Comparison of ENCODE assay signal across 19 cellular contexts in genomic region chr21:40160911-40161310, GRCh38.
A peak's percentile ranks its signal among the peaks of the same experiment; 100 is the strongest.
DNase-seq lines count a peak whose midpoint lies in the region; TF ChIP-seq lines count a peak whose summit lies in the region.
"Had no signal": no experiment of that assay in that cellular context is flagged by ENCODE, and none has a peak within 500 bp of the region (broad histone marks: within the 10 kb centered on the region; RNA-seq: fewer than 3 reads in every experiment).

No MANE protein-coding gene starts in this region.

- no peak overlapping the region for H2AK5ac ChIP-seq in neuronal stem cell (ENCODE audit: low read depth, low read length)

- in situ Hi-C loops in G401 (cut with HindIII; ENCODE audit: low sequenced_read_pairs): no loop called here

- no peak overlapping the region for H4K8ac ChIP-seq in neuronal stem cell (ENCODE audit: low read depth, low read length)

- peaks cover 25% of the 10 kb centered on the region for H3K36me3 Mint-ChIP-seq in endodermal cell (ENCODE audit: low read depth)
- H3K36me3 Mint-ChIP-seq: CD14-positive monocyte; CD4-positive, alpha-beta memory T cell had no signal

- no peaks in the 10 kb centered on the region for H3K9me3 Mint-ChIP-seq in endodermal cell

- H3K79me1 ChIP-seq in neuronal stem cell (ENCODE audit: low read depth, low read length): no peaks in the 10 kb centered on the region

- no peak overlapping the region for H2BK5ac ChIP-seq in neuronal stem cell (ENCODE audit: low read length)

- TF ChIP-seq CTCF in endodermal cell (conservative IDR thresholded peaks at IDR 0.05) (no peak), foreskin fibroblast (IDR thresholded peaks at IDR 0.05; ENCODE audit: low read depth, low read length) (no peak)

- H3K4me3 Mint-ChIP-seq in endodermal cell: no peak overlapping the region
- H3K4me3 Mint-ChIP-seq: CD14-positive monocyte; CD4-positive, alpha-beta memory T cell; HFFc6; IgD-negative memory B cell had no signal

- H3K36me3 ChIP-seq in endodermal cell (ENCODE audit: control insufficient read depth, insufficient read depth, low read length) (peaks cover 59% of the 10 kb centered on the region), neuronal stem cell (replicated peaks in 1 of 2; ENCODE audit: control insufficient read depth in 2 of 2, insufficient read depth in 2 of 2, low read length in 2 of 2) (no peaks in the 10 kb centered on the region)
- H3K36me3 ChIP-seq: BLaER1 had no signal

- H3K27me3 Mint-ChIP-seq in endodermal cell (ENCODE audit: insufficient read depth): no peaks in the 10 kb centered on the region
- H3K27me3 Mint-ChIP-seq: CD4-positive, alpha-beta memory T cell; IgD-negative memory B cell had no signal

- H3K4me1 ChIP-seq in endodermal cell (ENCODE audit: control insufficient read depth, insufficient read depth, low read length) (peaks cover 8% of the 10 kb centered on the region), neuronal stem cell (ENCODE audit: control insufficient read depth in 2 of 2, insufficient read depth in 1 of 2, low read depth in 1 of 2, low read length in 2 of 2) (peaks cover 12 to 17% of the 10 kb centered on the region in 2 donors)

- no peak overlapping the region for H3K27ac ChIP-seq in endodermal cell (ENCODE audit: low read depth, low read length)
- no peak overlapping the region for H3K27ac ChIP-seq in neuronal stem cell (replicated peaks; ENCODE audit: low read length)
- H3K27ac ChIP-seq: BLaER1, GM23248 had no signal

- H4K91ac ChIP-seq in neuronal stem cell (ENCODE audit: low read depth, low read length, poor library complexity): no peak overlapping the region

- H3K9ac ChIP-seq in endodermal cell (ENCODE audit: extremely low read depth, low read length, poor library complexity, severe bottlenecking): no peak overlapping the region
- H3K9ac ChIP-seq in neuronal stem cell (ENCODE audit: low read depth, low read length, poor library complexity): no peak overlapping the region
- H3K9ac ChIP-seq: BLaER1, GM23248 had no signal

- no peak overlapping the region for H2BK12ac ChIP-seq in neuronal stem cell (ENCODE audit: low read length)

- no peak overlapping the region for H2BK120ac ChIP-seq in neuronal stem cell (ENCODE audit: low read depth, low read length)

- no peaks in the 10 kb centered on the region for H3K27me3 ChIP-seq in endodermal cell (ENCODE audit: control insufficient read depth, insufficient read depth, low read length, poor library complexity, severe bottlenecking)
- H3K27me3 ChIP-seq in neuronal stem cell (ENCODE audit: control insufficient read depth in 3 of 3, insufficient read depth in 3 of 3, low read depth in 1 of 3, low read length in 3 of 3): no peaks in the 10 kb centered on the region
- H3K27me3 ChIP-seq: BLaER1 had no signal

- H3K4ac ChIP-seq in neuronal stem cell (ENCODE audit: low read length): no peak overlapping the region

- H2AFZ ChIP-seq in neuronal stem cell (ENCODE audit: low read length): peak overlapping the region; percentile 26
- H2AFZ ChIP-seq: GM23248 had no signal

- DNase-seq in G401 (ENCODE audit: low spot score) (peak; percentile 9), endodermal cell (peak; percentile 63), medulla oblongata (ENCODE audit: extremely low spot score) (peak; percentile 62), neuronal stem cell (ENCODE audit: low spot score) (no peak), foreskin fibroblast (no peak), GM19240 (ENCODE audit: insufficient read length, low spot score) (no peak), NCI-H2029 (lab: John Stamatoyannopoulos, UW) (no peak), Kasumi-1 (lab: John Stamatoyannopoulos, UW) (no peak)
- DNase-seq: 8988T; CD4-positive, alpha-beta memory T cell; DMS153; DMS79; GM23248; H7; HFFc6 had no signal

- no peak overlapping the region for H3K14ac ChIP-seq in neuronal stem cell (ENCODE audit: low read length)

- no peak overlapping the region for H3K4me3 ChIP-seq in endodermal cell (ENCODE audit: low read length)
- no peak overlapping the region for H3K4me3 ChIP-seq in neuronal stem cell (ENCODE audit: low read length in 2 of 2)
- H3K4me3 ChIP-seq in foreskin fibroblast (ENCODE audit: low read depth in 1 of 2, low read length in 2 of 2): no peak overlapping the region
- H3K4me3 ChIP-seq: BLaER1, GM12878, GM23248 had no signal

- peaks cover 11% of the 10 kb centered on the region for H3K4me1 Mint-ChIP-seq in endodermal cell
- H3K4me1 Mint-ChIP-seq: CD14-positive monocyte; CD4-positive, alpha-beta memory T cell; IgD-negative memory B cell had no signal

- WGBS in endodermal cell (ENCODE audit: insufficient coverage in 1 of 2, insufficient read length in 1 of 2), 2 experiments: 86 to 87% methylated on average over 3 to 5 of the region's 5 CpGs
- WGBS in neuronal stem cell (ENCODE audit: extremely low coverage in 2 of 2, insufficient read length in 2 of 2, insufficient replicate concordance in 1 of 2), 2 donors: no CpG with 5 or more reads among the region's 5 CpGs

- H3K23ac ChIP-seq in neuronal stem cell (ENCODE audit: low read depth, low read length, poor library complexity): no peak overlapping the region

- H3K9me3 ChIP-seq in endodermal cell (ENCODE audit: control insufficient read depth, low read length) (no peaks in the 10 kb centered on the region), neuronal stem cell (replicated peaks in 1 of 2; ENCODE audit: control insufficient read depth in 2 of 2, insufficient read depth in 1 of 2, low read depth in 1 of 2, low read length in 2 of 2) (no peaks in the 10 kb centered on the region)
- H3K9me3 ChIP-seq: BLaER1 had no signal

- H3K27ac Mint-ChIP-seq in endodermal cell: no peak overlapping the region
- H3K27ac Mint-ChIP-seq: CD14-positive monocyte; CD4-positive, alpha-beta memory T cell; HFFc6; IgD-negative memory B cell had no signal

- no peak overlapping the region for H2BK15ac ChIP-seq in neuronal stem cell (ENCODE audit: low read length)

- H3K18ac ChIP-seq in neuronal stem cell (ENCODE audit: low read length): no peak overlapping the region

- H3K4me2 ChIP-seq in neuronal stem cell (ENCODE audit: insufficient read depth, low read length, poor library complexity, severe bottlenecking): no peak overlapping the region
- H3K4me2 ChIP-seq: BLaER1 had no signal

Comparison
In these comparisons a context has a peak if more than half of its experiments do, and no peak if none do; other contexts are left out.
1. DNase-seq: peak in G401 (single experiment), endodermal cell (single experiment) and medulla oblongata (single experiment); none in neuronal stem cell (single experiment), foreskin fibroblast (0 of 2), GM19240 (single experiment), NCI-H2029 (single experiment) and Kasumi-1 (0 of 2).